8 cellular contexts compared by ENCODE assay signal in genomic region chr2:499726-500125, GRCh38.
"Had no signal": no experiment of that assay in that cellular context is flagged by ENCODE, and none has a peak within 500 bp of the region (broad histone marks: within the 10 kb centered on the region; RNA-seq: fewer than 3 reads in every experiment).

No MANE protein-coding gene starts in this region.

- H3K27ac Mint-ChIP-seq: HFFc6 had no signal

- H3K27ac ChIP-seq: GM23248 had no signal

- H3K36me3 ChIP-seq: HAP-1 had no signal

- H3K9me3 ChIP-seq: HAP-1 had no signal

- H3K9ac ChIP-seq: GM23248 had no signal

- ATAC-seq: HCT116, K562 had no signal

- H3K4me1 ChIP-seq: HAP-1 had no signal

- H3K4me3 ChIP-seq: GM23248, HAP-1, K562 had no signal

- H2AFZ ChIP-seq: GM23248 had no signal

- H3K4me3 Mint-ChIP-seq: HFFc6 had no signal

- DNase-seq: GM23248, GOT3, H7, HFFc6, IMR-90 had no signal
